In genomic region chr5:90557871-90558270, GRCh38 we compare ENCODE assay signal across 1 cellular context.
TF ChIP-seq lines count a peak whose summit lies in the region.

No MANE protein-coding gene starts in this region.

TF ChIP-seq in H1, 55 proteins besides CTCF, POLR2A, EP300 and RAD21:
- TF ChIP-seq BACH1 (IDR thresholded peaks at IDR 0.05; ENCODE audit: low read length): no peak
- peak; percentile 51; the same call in 1 of the 2 replicates for TF ChIP-seq MAX (IDR thresholded peaks at IDR 0.05)
- TF ChIP-seq SRF (IDR thresholded peaks at IDR 0.05; ENCODE audit: low read depth, low read length): no peak
- TF ChIP-seq NRF1 (IDR thresholded peaks at IDR 0.05; ENCODE audit: low read depth, low read length): no peak
- no peak for TF ChIP-seq E2F6 (IDR thresholded peaks at IDR 0.05)
- no peak for TF ChIP-seq HDAC2 (IDR thresholded peaks at IDR 0.05; ENCODE audit: borderline replicate concordance in 1 of 2, low read depth in 2 of 2, low read length in 2 of 2)
- TF ChIP-seq ATF2 (IDR thresholded peaks at IDR 0.05; ENCODE audit: low read length): peak; percentile 15; the same call in 1 of the 2 replicates
- TF ChIP-seq CTBP2 (IDR thresholded peaks at IDR 0.05; ENCODE audit: borderline replicate concordance, insufficient read depth, insufficient read length, low read length): no peak
- no peak for TF ChIP-seq CHD7 (IDR thresholded peaks at IDR 0.05; ENCODE audit: insufficient replicate concordance, low read length)
TF ChIP-seq in H1: peak in this region for 2.
